Comparison of ENCODE assay signal across 1 cellular context in genomic region chr3:155605571-155605970, GRCh38.
TF ChIP-seq lines count a peak whose summit lies in the region.

No MANE protein-coding gene starts in this region.

TF ChIP-seq in HepG2, 621 proteins besides CTCF, POLR2A, EP300 and RAD21 (continued from another document and continues in another):
- TF ChIP-seq ZBTB34 (CRISPR knock-in tag; IDR thresholded peaks at IDR 0.05) (peak; percentile 64; the same call in 1 of the 2 replicates), ZBTB7A (CRISPR knock-in tag; IDR thresholded peaks at IDR 0.05) (no peak), ZNF83 (CRISPR knock-in tag; IDR thresholded peaks at IDR 0.05; ENCODE audit: borderline replicate concordance) (no peak), ZNF792 (CRISPR knock-in tag; IDR thresholded peaks at IDR 0.05) (peak; percentile 96), RORA (CRISPR knock-in tag; IDR thresholded peaks at IDR 0.05) (no peak), ZNF720 (CRISPR knock-in tag; IDR thresholded peaks at IDR 0.05) (no peak), AGO1 (IDR thresholded peaks at IDR 0.05; ENCODE audit: low read depth, low read length, poor library complexity, severe bottlenecking) (no peak), ZNF17 (CRISPR knock-in tag; IDR thresholded peaks at IDR 0.05) (no peak), STAT6 (CRISPR knock-in tag; IDR thresholded peaks at IDR 0.05; ENCODE audit: borderline replicate concordance) (peak; percentile 82), ZNF331 (CRISPR knock-in tag; IDR thresholded peaks at IDR 0.05) (peak; percentile 89; the same call in 1 of the 2 replicates), HMG20A (CRISPR knock-in tag; IDR thresholded peaks at IDR 0.05; ENCODE audit: borderline replicate concordance) (peak; percentile 93; the same call in 1 of the 2 replicates), NFYB (CRISPR knock-in tag; IDR thresholded peaks at IDR 0.05) (no peak), BRCA1 (CRISPR knock-in tag; IDR thresholded peaks at IDR 0.05) (0 out of 2 replicates have a peak, but pooled peaks have one; percentile 70), TEAD2 (CRISPR knock-in tag; IDR thresholded peaks at IDR 0.05) (no peak), ZNF24 (IDR thresholded peaks at IDR 0.05) (0 out of 2 replicates have a peak, but pooled peaks have one; percentile 52), TIGD3 (CRISPR knock-in tag; IDR thresholded peaks at IDR 0.05; ENCODE audit: borderline replicate concordance) (no peak), ZNF768 (CRISPR knock-in tag; IDR thresholded peaks at IDR 0.05) (no peak), ZNF879 (CRISPR knock-in tag; IDR thresholded peaks at IDR 0.05) (no peak), ARNT2 (CRISPR knock-in tag; IDR thresholded peaks at IDR 0.05; ENCODE audit: low read depth) (no peak), RBFOX2 (IDR thresholded peaks at IDR 0.05; ENCODE audit: low read depth, low read length) (no peak), HDAC6 (IDR thresholded peaks at IDR 0.05; ENCODE audit: low read depth, low read length) (no peak), HMGA1 (CRISPR knock-in tag; conservative IDR thresholded peaks at IDR 0.05) (no peak), HMGXB4 (CRISPR knock-in tag; IDR thresholded peaks at IDR 0.05; ENCODE audit: borderline replicate concordance in 1 of 2, low read depth in 1 of 2) (0 out of 4 replicates have a peak, but pooled peaks of 1 of the 2 experiments have one; percentile 38), ARHGAP35 (CRISPR knock-in tag; IDR thresholded peaks at IDR 0.05; ENCODE audit: borderline replicate concordance) (no peak), GPN1 (CRISPR knock-in tag; IDR thresholded peaks at IDR 0.05; ENCODE audit: borderline replicate concordance) (no peak), ZNF775 (CRISPR knock-in tag; IDR thresholded peaks at IDR 0.05; ENCODE audit: borderline replicate concordance) (peak; percentile 99), ZNF839 (CRISPR knock-in tag; IDR thresholded peaks at IDR 0.05; ENCODE audit: borderline replicate concordance) (no peak), CREM (IDR thresholded peaks at IDR 0.05) (peak; percentile 64), CREM (CRISPR knock-in tag; IDR thresholded peaks at IDR 0.05) (no peak), ARNT (IDR thresholded peaks at IDR 0.05) (no peak), XBP1 (CRISPR knock-in tag; IDR thresholded peaks at IDR 0.05) (no peak), MIER3 (CRISPR knock-in tag; IDR thresholded peaks at IDR 0.05; ENCODE audit: borderline replicate concordance) (0 out of 2 replicates have a peak, but pooled peaks have one; percentile 61), ZBTB25 (CRISPR knock-in tag; IDR thresholded peaks at IDR 0.05) (peak; percentile 30; the same call in 1 of the 2 replicates), RFX5 (IDR thresholded peaks at IDR 0.05; ENCODE audit: low read depth, low read length) (no peak), ZBTB8A (CRISPR knock-in tag; IDR thresholded peaks at IDR 0.05; ENCODE audit: borderline replicate concordance, low read depth) (no peak), SMAD9 (CRISPR knock-in tag; IDR thresholded peaks at IDR 0.05) (no peak), HNRNPLL (IDR thresholded peaks at IDR 0.05; ENCODE audit: low read depth, low read length, poor library complexity, severe bottlenecking) (no peak), ZNF232 (CRISPR knock-in tag; IDR thresholded peaks at IDR 0.05; ENCODE audit: borderline replicate concordance) (no peak), KDM6A (CRISPR knock-in tag; IDR thresholded peaks at IDR 0.05; ENCODE audit: low read depth) (peak; percentile 80), MXD3 (CRISPR knock-in tag; IDR thresholded peaks at IDR 0.05) (no peak), GABPA (IDR thresholded peaks at IDR 0.05; ENCODE audit: low read depth, low read length) (no peak), GABPA (CRISPR knock-in tag; IDR thresholded peaks at IDR 0.05; ENCODE audit: low read depth) (peak; percentile 74), POGZ (CRISPR knock-in tag; IDR thresholded peaks at IDR 0.05) (peak; percentile 99), MXD4 (CRISPR knock-in tag; IDR thresholded peaks at IDR 0.05) (no peak), ZNF776 (CRISPR knock-in tag; IDR thresholded peaks at IDR 0.05) (no peak), SRY (CRISPR knock-in tag; IDR thresholded peaks at IDR 0.05) (no peak), ZNF205 (CRISPR knock-in tag; IDR thresholded peaks at IDR 0.05) (0 out of 2 replicates have a peak, but pooled peaks have one; percentile 46), ZFP1 (CRISPR knock-in tag; IDR thresholded peaks at IDR 0.05) (peak; percentile 89), MTERF4 (CRISPR knock-in tag; IDR thresholded peaks at IDR 0.05) (no peak), GATAD1 (CRISPR knock-in tag; IDR thresholded peaks at IDR 0.05) (peak; percentile 49; the same call in 1 of the 2 replicates), ZNF274 (CRISPR knock-in tag; IDR thresholded peaks at IDR 0.05) (no peak), MNT (IDR thresholded peaks at IDR 0.05) (no peak), SMARCC2 (IDR thresholded peaks at IDR 0.05) (peak; percentile 54; the same call in 1 of the 2 replicates), HNF4A (CRISPR knock-in tag; IDR thresholded peaks at IDR 0.05) (peak; percentile 95), ZNF788 (CRISPR knock-in tag; IDR thresholded peaks at IDR 0.05; ENCODE audit: borderline replicate concordance) (peak; percentile 40; the same call in 1 of the 2 replicates), TOE1 (CRISPR knock-in tag; IDR thresholded peaks at IDR 0.05) (no peak), ZNF263 (CRISPR knock-in tag; IDR thresholded peaks at IDR 0.05) (no peak), MZF1 (CRISPR knock-in tag; IDR thresholded peaks at IDR 0.05; ENCODE audit: borderline replicate concordance) (no peak)
- TF ChIP-seq, protein P1, sequence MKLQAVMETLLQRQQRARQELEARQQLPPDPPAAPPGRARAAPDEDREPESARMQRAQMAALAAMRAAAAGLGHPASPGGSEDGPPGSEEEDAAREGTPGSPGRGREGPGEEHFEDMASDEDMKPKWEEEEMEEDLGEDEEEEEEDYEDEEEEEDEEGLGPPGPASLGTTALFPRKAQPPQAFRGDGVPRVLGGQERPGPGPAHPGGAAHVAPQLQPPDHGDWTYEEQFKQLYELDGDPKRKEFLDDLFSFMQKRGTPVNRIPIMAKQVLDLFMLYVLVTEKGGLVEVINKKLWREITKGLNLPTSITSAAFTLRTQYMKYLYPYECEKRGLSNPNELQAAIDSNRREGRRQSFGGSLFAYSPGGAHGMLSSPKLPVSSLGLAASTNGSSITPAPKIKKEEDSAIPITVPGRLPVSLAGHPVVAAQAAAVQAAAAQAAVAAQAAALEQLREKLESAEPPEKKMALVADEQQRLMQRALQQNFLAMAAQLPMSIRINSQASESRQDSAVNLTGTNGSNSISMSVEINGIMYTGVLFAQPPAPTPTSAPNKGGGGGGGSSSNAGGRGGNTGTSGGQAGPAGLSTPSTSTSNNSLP (IDR thresholded peaks at IDR 0.05; ENCODE audit: low read depth, low read length), result peak; percentile 47; the same call in 1 of the 2 replicates
- TF ChIP-seq, protein P2, sequence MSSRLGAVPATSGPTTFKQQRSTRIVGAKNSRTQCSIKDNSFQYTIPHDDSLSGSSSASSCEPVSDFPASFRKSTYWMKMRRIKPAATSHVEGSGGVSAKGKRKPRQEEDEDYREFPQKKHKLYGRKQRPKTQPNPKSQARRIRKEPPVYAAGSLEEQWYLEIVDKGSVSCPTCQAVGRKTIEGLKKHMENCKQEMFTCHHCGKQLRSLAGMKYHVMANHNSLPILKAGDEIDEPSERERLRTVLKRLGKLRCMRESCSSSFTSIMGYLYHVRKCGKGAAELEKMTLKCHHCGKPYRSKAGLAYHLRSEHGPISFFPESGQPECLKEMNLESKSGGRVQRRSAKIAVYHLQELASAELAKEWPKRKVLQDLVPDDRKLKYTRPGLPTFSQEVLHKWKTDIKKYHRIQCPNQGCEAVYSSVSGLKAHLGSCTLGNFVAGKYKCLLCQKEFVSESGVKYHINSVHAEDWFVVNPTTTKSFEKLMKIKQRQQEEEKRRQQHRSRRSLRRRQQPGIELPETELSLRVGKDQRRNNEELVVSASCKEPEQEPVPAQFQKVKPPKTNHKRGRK (CRISPR knock-in tag; IDR thresholded peaks at IDR 0.05), result no peak
